In the genomic region with DNA sequence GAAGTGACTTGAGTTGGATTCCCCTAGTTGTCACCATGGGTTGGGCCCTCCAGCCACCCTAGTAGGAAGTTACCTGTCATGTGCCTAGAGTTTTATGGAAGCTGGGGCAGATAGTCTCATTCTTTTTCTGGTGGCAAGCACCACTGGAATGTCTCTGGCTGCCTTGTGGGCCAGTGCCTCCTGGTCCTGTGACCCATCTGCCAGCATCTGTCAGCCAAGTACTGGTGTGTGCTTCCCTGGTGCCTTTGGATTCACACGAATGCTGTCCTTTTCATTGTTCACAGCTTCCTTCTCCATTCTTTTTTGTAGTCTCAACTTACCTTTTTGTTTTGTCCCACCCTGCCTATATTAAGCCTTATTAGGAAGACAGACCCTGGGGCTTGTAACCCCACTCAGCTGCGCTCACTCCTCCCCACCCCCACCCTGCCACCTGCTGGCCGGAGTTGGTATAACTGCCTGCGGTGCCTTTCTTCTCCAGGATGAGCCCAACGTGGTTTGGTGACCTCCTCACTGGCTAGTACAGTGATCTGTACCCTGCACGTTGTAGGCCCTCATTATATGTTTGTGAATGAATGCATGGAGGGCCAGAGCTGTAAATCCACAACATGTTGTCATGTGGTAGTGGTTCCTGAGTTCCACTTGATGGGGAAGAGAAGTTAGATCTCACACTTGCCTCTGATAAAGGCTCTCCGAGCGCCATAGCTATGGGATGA, we compare ENCODE assay signal across 8 cellular contexts.
A peak's percentile ranks its signal among the peaks of the same experiment; 100 is the strongest.
DNase-seq lines count a peak whose midpoint lies in the region; ATAC-seq and TF ChIP-seq lines count a peak whose summit lies in the region.

No MANE protein-coding gene starts in this region.

- H3K9me3 ChIP-seq in AG04450 (ENCODE audit: control insufficient read depth, insufficient read depth, low read length) = no peaks in the 10 kb centered on the region; the same call in 1 of the 2 replicates
- no peaks in the 10 kb centered on the region for H3K9me3 ChIP-seq in PC-9 (ENCODE audit: insufficient read depth, low read depth)
- H3K9me3 ChIP-seq in heart right ventricle = no peaks in the 10 kb centered on the region

- H3K27ac ChIP-seq in AG04450 (ENCODE audit: low read depth, low read length) (no peak overlapping the region), PC-9 (no peak overlapping the region), heart right ventricle (peak overlapping the region; percentile 62 to 93 (median 86))

- DNase-seq in AG04450 (ENCODE audit: low read depth, low spot score) (no peak), GM13976 (ENCODE audit: low spot score) (peak; percentile 82), PC-9 (peak in 1 of 2 experiments; percentile 58), heart right ventricle (peak; percentile 71 to 78), GDM1 (lab: John Stamatoyannopoulos, UW) (no peak), middle frontal gyrus (ENCODE audit: extremely low spot score, low spot score) (no peak)
- DNase-seq in activated naive CD4-positive, alpha-beta T cell (lab: John Stamatoyannopoulos, UW) = peak; percentile 24 to 47 (median 35)
- peak; percentile 25 to 73 (median 54) for DNase-seq in stimulated activated CD4-positive, alpha-beta T cell treated with anti-CD3 and anti-CD28 coated beads, Interleukin-12 subunit alpha, Interleukin-12 subunit beta, amount 100 ng/mL, for 48 hours (ENCODE audit: low read depth in 2 of 3, low spot score in 1 of 3)

- ATAC-seq in heart right ventricle = peak; percentile 9 to 68 (median 28)

- TF ChIP-seq CTCF in AG04450 (IDR thresholded peaks at IDR 0.05; ENCODE audit: low read depth, low read length) (peak; percentile 95), GM13976 (IDR thresholded peaks at IDR 0.05; ENCODE audit: borderline replicate concordance, control extremely low read depth, extremely low read depth, insufficient read depth, missing control alignments) (peak; percentile 68), PC-9 (conservative IDR thresholded peaks at IDR 0.05) (peak; percentile 99), heart right ventricle (IDR thresholded peaks at IDR 0.05) (peak; percentile 84 to 91 (median 90))

- H3K27me3 ChIP-seq in AG04450 (ENCODE audit: control insufficient read depth, insufficient read depth, low read length) = no peaks in the 10 kb centered on the region
- peaks cover 23% of the 10 kb centered on the region; the same call in 1 of the 2 replicates for H3K27me3 ChIP-seq in PC-9 (ENCODE audit: insufficient read depth, low read depth)
- peaks cover 0 to 42% (median 0%) of the 10 kb centered on the region in 7 donors for H3K27me3 ChIP-seq in heart right ventricle

- in situ Hi-C loops in GM13976 (cut with MboI; ENCODE audit: low sequenced_read_pairs, unreplicated experiment) = no loop called here

- H2AFZ ChIP-seq in PC-9 = no peak overlapping the region

- intact Hi-C loops in PC-9 (cut with micrococcal nuclease; ENCODE audit: unreplicated experiment) = loop anchor here (5.0 kb wide), 1 partner anchor 66 kb away; no protein-coding TSS in a partner anchor
- intact Hi-C loops in heart right ventricle (cut with DNase I) = loop anchor here (1.0 to 10.0 kb wide), 14 partner anchors 49 to 131 kb away; a partner anchor contains a TSS

- H3K4me3 ChIP-seq in AG04450 (ENCODE audit: low read depth, low read length) (no peak overlapping the region), PC-9 (no peak overlapping the region), heart right ventricle (peak overlapping the region in 9 of 10 donors; percentile 41 to 79 (median 59))

- CTCF ChIA-PET in AG04450 (lab: Charles Lee) (interaction anchor here (0.6 to 2.7 kb wide), 42 partner anchors 8 to 529 kb away, joined by 3 to 49 read pairs (median 6); no protein-coding TSS in a partner anchor), PC-9 (lab: Charles Lee) (interaction anchor here (1.2 kb wide), 1 partner anchor 10 kb away, joined by 3 read pairs; no protein-coding TSS in a partner anchor)

- no peaks in the 10 kb centered on the region for H4K20me1 ChIP-seq in PC-9 (ENCODE audit: insufficient read depth)

- no peaks in the 10 kb centered on the region for H3K4me1 ChIP-seq in PC-9 (replicated peaks; ENCODE audit: insufficient read depth)
- peaks cover 32 to 76% (median 59%) of the 10 kb centered on the region in 9 donors for H3K4me1 ChIP-seq in heart right ventricle

- no TSS peak for BruUV-seq in PC-9 (replicated peaks; lab: Mats Ljungman, UMichigan)

- 21 to 22% methylated on average over 8 of the region's 8 CpGs for WGBS in heart right ventricle, 2 donors

- POLR2A ChIA-PET in AG04450 (lab: Yijun Ruan, JAX) (no interaction called here), PC-9 (lab: Charles Lee; ENCODE audit: unreplicated experiment) (interaction anchor here (0.6 kb wide), 1 partner anchor 34 kb away, joined by 4 read pairs; no protein-coding TSS in a partner anchor)

- no peaks in the 10 kb centered on the region for H3K79me2 ChIP-seq in PC-9 (ENCODE audit: low read depth)

- no peak overlapping the region for H3K4me2 ChIP-seq in PC-9

- H3K36me3 ChIP-seq in PC-9 (ENCODE audit: low read depth) (no peaks in the 10 kb centered on the region), heart right ventricle (peaks cover 0 to 5% (median 0%) of the 10 kb centered on the region in 9 donors)

- H3F3A ChIP-seq in PC-9 (ENCODE audit: insufficient read depth, low read depth) = no peaks in the 10 kb centered on the region

- no peaks in the 10 kb centered on the region for H3K9me2 ChIP-seq in PC-9 (ENCODE audit: insufficient read depth)

Comparison
In these comparisons a context has a peak if more than half of its experiments do, and no peak if none do; other contexts are left out.
1. DNase-seq: peak in GM13976 (single experiment), activated naive CD4-positive, alpha-beta T cell (4 of 4), heart right ventricle (2 of 2) and stimulated activated CD4-positive, alpha-beta T cell treated with anti-CD3 and anti-CD28 coated beads, Interleukin-12 subunit alpha, Interleukin-12 subunit beta, amount 100 ng/mL, for 48 hours (3 of 3); none in AG04450 (single experiment), GDM1 (single experiment) and middle frontal gyrus (single experiment).
2. H3K27ac ChIP-seq: peak in heart right ventricle (10 of 10); none in AG04450 (single experiment) and PC-9 (single experiment).
3. H3K4me3 ChIP-seq: peak in heart right ventricle (9 of 10); none in AG04450 (single experiment) and PC-9 (single experiment).
4. Peak in every context shown above with its lines, with median percentiles within 50 percentile points of each other: CTCF ChIP-seq.